Comparison of ENCODE assay signal across 29 cellular contexts in genomic region chr1:118905671-118906070, GRCh38.
"Had no signal": no experiment of that assay in that cellular context is flagged by ENCODE, and none has a peak within 500 bp of the region (broad histone marks: within the 10 kb centered on the region; RNA-seq: fewer than 3 reads in every experiment).

No MANE protein-coding gene starts in this region.

- H3K36me3 ChIP-seq: colonic mucosa, esophagus muscularis mucosa, esophagus squamous epithelium, gastroesophageal sphincter, heart left ventricle, heart right ventricle had no signal

- H3K4me3 Mint-ChIP-seq: dendritic cell treated with granulocyte-macrophage colony-stimulating factor and Interleukin-4, amounts not matched to agents 40 ng/mL and 50 ng/mL, for 4 days; effector memory CD8-positive, alpha-beta T cell; endodermal cell had no signal

- H3K27me3 Mint-ChIP-seq: dendritic cell treated with granulocyte-macrophage colony-stimulating factor and Interleukin-4, amounts not matched to agents 40 ng/mL and 50 ng/mL, for 4 days; effector memory CD8-positive, alpha-beta T cell had no signal

- H3K9me3 ChIP-seq: colonic mucosa, esophagus muscularis mucosa, esophagus squamous epithelium, gastrocnemius medialis, gastroesophageal sphincter, heart right ventricle had no signal

- H3K9me3 Mint-ChIP-seq: dendritic cell treated with granulocyte-macrophage colony-stimulating factor and Interleukin-4, amounts not matched to agents 40 ng/mL and 50 ng/mL, for 4 days; effector memory CD8-positive, alpha-beta T cell; endodermal cell had no signal

- H3K27ac Mint-ChIP-seq: dendritic cell treated with granulocyte-macrophage colony-stimulating factor and Interleukin-4, amounts not matched to agents 40 ng/mL and 50 ng/mL, for 4 days; effector memory CD8-positive, alpha-beta T cell; endodermal cell had no signal

- H3K4me1 Mint-ChIP-seq: endodermal cell had no signal

- DNase-seq: colonic mucosa; cortex of kidney; dermis blood vessel endothelial cell; dorsolateral prefrontal cortex; effector CD4-positive, alpha-beta T cell; effector CD8-positive, alpha-beta T cell; effector memory CD4-positive, alpha-beta T cell; effector memory CD8-positive, alpha-beta T cell; endodermal cell; erythroblast; esophagus squamous epithelium; foreskin fibroblast; foreskin keratinocyte; foreskin melanocyte; gastrocnemius medialis; glutamatergic neuron; head of caudate nucleus; heart right ventricle had no signal

- H3K27ac ChIP-seq: colonic mucosa, coronary artery, dorsolateral prefrontal cortex, epithelial cell of prostate, esophagus muscularis mucosa, esophagus squamous epithelium, foreskin keratinocyte, gastroesophageal sphincter, heart left ventricle, heart right ventricle had no signal

- H3K4me3 ChIP-seq: colonic mucosa, coronary artery, dorsolateral prefrontal cortex, esophagus muscularis mucosa, esophagus squamous epithelium, gastrocnemius medialis, gastroesophageal sphincter, heart left ventricle, heart right ventricle had no signal

- ATAC-seq: effector memory CD8-positive, alpha-beta T cell; esophagus mucosa; foreskin keratinocyte; gastroesophageal sphincter had no signal

- FAIRE-seq: colon, endometrium, endothelial cell of umbilical vein, frontal cortex had no signal

- H3K27me3 ChIP-seq: colonic mucosa, esophagus muscularis mucosa, foreskin keratinocyte, gastrocnemius medialis, gastroesophageal sphincter, heart left ventricle had no signal

- H3K4me1 ChIP-seq: colonic mucosa, esophagus muscularis mucosa, esophagus squamous epithelium, foreskin keratinocyte, gastroesophageal sphincter, heart right ventricle had no signal
